ENCODE assay signal across 8 cellular contexts in the genomic region with DNA sequence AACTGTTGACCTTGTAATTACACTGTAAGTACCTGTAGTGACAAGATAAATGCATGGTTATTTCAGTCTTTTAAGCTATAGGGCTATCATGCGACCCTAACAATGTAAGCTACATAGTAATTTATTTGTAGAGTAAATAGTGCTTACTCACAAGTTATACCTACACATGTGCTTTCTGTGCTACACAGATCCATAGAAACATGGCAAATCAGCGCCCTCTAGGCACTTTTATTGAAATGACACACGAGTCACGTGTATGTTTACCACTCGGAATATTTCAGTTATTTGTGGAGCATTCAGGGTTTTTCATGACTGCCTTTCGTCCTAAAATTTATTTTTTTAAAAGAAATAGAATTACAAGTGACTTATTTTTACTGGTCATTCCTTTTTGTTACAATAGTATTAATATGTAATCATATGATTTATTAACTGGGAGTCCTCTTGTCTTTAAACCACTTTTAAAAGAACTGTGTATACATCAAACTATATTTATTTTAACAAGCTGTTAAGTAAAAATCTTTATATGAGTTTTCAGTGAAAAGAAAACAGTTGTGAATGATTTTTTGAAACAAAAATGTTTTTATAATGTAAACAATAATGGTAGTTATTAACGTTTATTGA.
DNase-seq lines count a peak whose midpoint lies in the region; ATAC-seq and TF ChIP-seq lines count a peak whose summit lies in the region.

No MANE protein-coding gene starts in this region.

- no peaks in the 10 kb centered on the region for H3K4me1 ChIP-seq in aorta (ENCODE audit: control insufficient read depth in 1 of 2, insufficient read depth in 2 of 2, low read length in 2 of 2)

- DNase-seq in COLO829 (ENCODE audit: low spot score) (peak; percentile 10), HT1080 (ENCODE audit: low read depth) (peak; percentile 37), SHP77 (lab: John Stamatoyannopoulos, UW) (peak; percentile 47 to 53), fibroblast of the aortic adventitia (ENCODE audit: low read depth) (peak; percentile 6), sciatic nerve (ENCODE audit: low spot score) (no peak), aorta (no peak), GM19238 (ENCODE audit: insufficient read length, low spot score) (no peak)

- TF ChIP-seq CTCF in fibroblast of the aortic adventitia (IDR thresholded peaks at IDR 0.05; ENCODE audit: insufficient read depth, low read length), result no peak

- H3K27me3 ChIP-seq in aorta (ENCODE audit: control insufficient read depth in 1 of 2, insufficient read depth in 2 of 2, low read length in 1 of 2), result no peaks in the 10 kb centered on the region

- intact Hi-C loops in sciatic nerve (cut with DNase I), result no loop called here
- intact Hi-C loops in aorta (cut with DNase I), result no loop called here

- no peak overlapping the region for H3K27ac ChIP-seq in aorta (ENCODE audit: low read depth in 1 of 2, low read length in 2 of 2)

- H3K36me3 ChIP-seq in aorta (ENCODE audit: control insufficient read depth in 1 of 2, insufficient read depth in 2 of 2, low read length in 1 of 2), result no peaks in the 10 kb centered on the region

- ATAC-seq in GM19035 (IDR thresholded peaks at IDR 0.05; ENCODE audit: unreplicated experiment) (peak; percentile 70), sciatic nerve (peak; percentile 68), aorta (ENCODE audit: low FRiP score) (no peak)

- H3K9me3 ChIP-seq in aorta (ENCODE audit: control insufficient read depth, low read length), result no peaks in the 10 kb centered on the region

- WGBS in aorta, 2 donors, result 18 to 19% methylated on average over 7 of the region's 7 CpGs

- no peak overlapping the region for H3K4me3 ChIP-seq in fibroblast of the aortic adventitia (ENCODE audit: low read depth, low read length)
- H3K4me3 ChIP-seq in aorta (ENCODE audit: low read length in 2 of 2), result no peak overlapping the region

Comparison
In these comparisons a context has a peak if more than half of its experiments do, and no peak if none do; other contexts are left out.
1. DNase-seq: peak in COLO829 (single experiment), HT1080 (single experiment), SHP77 (2 of 2) and fibroblast of the aortic adventitia (single experiment); none in sciatic nerve (single experiment), aorta (0 of 2) and GM19238 (single experiment).